ENCODE assay signal across 8 cellular contexts in the genomic region with DNA sequence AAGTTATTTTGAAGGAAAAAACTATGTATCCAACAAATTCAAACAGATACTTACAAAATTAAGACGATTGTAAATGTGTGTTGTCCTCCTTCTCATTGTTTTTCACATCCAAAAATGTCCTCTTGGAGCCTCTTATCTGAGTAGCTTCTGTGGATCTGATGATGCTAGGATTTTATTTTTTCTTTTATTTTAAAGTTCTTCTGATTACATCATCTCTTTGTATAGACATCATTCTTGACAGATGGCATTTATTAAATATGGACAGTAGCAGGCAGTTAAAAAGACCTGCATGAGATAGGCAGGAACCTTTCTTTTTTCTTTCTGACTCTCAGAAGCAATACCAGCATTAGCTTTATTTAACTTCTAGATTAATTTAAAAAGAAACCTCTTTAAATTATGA. TPM values are rescaled to one million over a fixed set of nuclear protein-coding genes. Genes with fewer than 3 reads are reported as not detected.
DNase-seq lines count a peak whose midpoint lies in the region; ATAC-seq and TF ChIP-seq lines count a peak whose summit lies in the region.

A gene (minus strand): TSS at position 147 of the 400 bp plus-strand sequence. CDS start 78,189 bp downstream, outside the sequence.

- no peak within 1 kb of the TSS for H3K9ac ChIP-seq in OCI-LY3 (ENCODE audit: low read length)

- no peaks in the 10 kb centered on the region for H3K9me3 ChIP-seq in OCI-LY3 (ENCODE audit: insufficient read depth, low read length)

- H2AFZ ChIP-seq in OCI-LY3 (ENCODE audit: low read depth, low read length) = no peak within 1 kb of the TSS

- H3K4me2 ChIP-seq in OCI-LY3 (ENCODE audit: low read length) = peak within 1 kb of the TSS; percentile 54

- H3K4me3 ChIP-seq in OCI-LY3 (ENCODE audit: low read length) = no peak within 1 kb of the TSS
- H3K4me3 ChIP-seq in epithelial cell of proximal tubule (ENCODE audit: low read depth, low read length) = no peak within 1 kb of the TSS

- peaks cover 32% of the 10 kb centered on the region for H3K4me1 ChIP-seq in OCI-LY3 (ENCODE audit: low read length)

- no peaks in the 10 kb centered on the region for H3K27me3 ChIP-seq in OCI-LY3 (ENCODE audit: low read depth, low read length)

- no peaks in the 10 kb centered on the region for H3K36me3 ChIP-seq in OCI-LY3 (replicated peaks; ENCODE audit: low read depth, low read length)

- DNase-seq in DMS53 (lab: John Stamatoyannopoulos, UW) (peak; percentile 55), epithelial cell of proximal tubule (ENCODE audit: low read depth) (no peak), omental fat pad (ENCODE audit: low spot score) (no peak), NCI-H2029 (lab: John Stamatoyannopoulos, UW) (no peak), DMS153 treated with DMSO at 0.1 percent for 48 hours (lab: John Stamatoyannopoulos, UW; ENCODE audit: unreplicated experiment) (no peak), NCI-H748 (lab: John Stamatoyannopoulos, UW; ENCODE audit: unreplicated experiment) (no peak)

- TF ChIP-seq CTCF in OCI-LY3 (IDR thresholded peaks at IDR 0.05; ENCODE audit: low read depth, low read length) (no peak), epithelial cell of proximal tubule (conservative IDR thresholded peaks at IDR 0.05; ENCODE audit: low read depth, low read length) (no peak), omental fat pad (IDR thresholded peaks at IDR 0.05) (no peak)

- H3K27ac ChIP-seq in OCI-LY3 (ENCODE audit: low read length) = no peak within 1 kb of the TSS

- ATAC-seq in omental fat pad (ENCODE audit: low FRiP score) (no peak), GM18909 (IDR thresholded peaks at IDR 0.05; ENCODE audit: poor library complexity, unreplicated experiment) (no peak)

- H3K79me2 ChIP-seq in OCI-LY3 (ENCODE audit: low read length) = no peaks in the 10 kb centered on the region

- H4K20me1 ChIP-seq in OCI-LY3 (ENCODE audit: insufficient read depth, low read length) = no peaks in the 10 kb centered on the region

RNA-seq across cellular contexts. Expression of the gene that starts here (rescaled TPM):
- total RNA-seq in epithelial cell of proximal tubule (33.7 and 50.7 TPM in 2 replicates), omental fat pad (10 to 100 TPM in 3 of 4 donors, 1 to 10 TPM in 1; 9.7 to 19.3 (median 17.9) TPM)
